1 cellular context compared by ENCODE assay signal in genomic region chr2:74197983-74198460, GRCh38.
TF ChIP-seq lines count a peak whose summit lies in the region.

No MANE protein-coding gene starts in this region.

TF ChIP-seq in GM12878, 131 proteins besides CTCF, POLR2A, EP300 and RAD21:
- 0 out of 2 replicates have a peak, but pooled peaks have one; percentile 5 for TF ChIP-seq NFIC (IDR thresholded peaks at IDR 0.05; ENCODE audit: low read depth, low read length)
- peak; percentile 76; the same call in 1 of the 2 replicates for TF ChIP-seq CREB1 (IDR thresholded peaks at IDR 0.05; ENCODE audit: low read depth)
- TF ChIP-seq HDGF (IDR thresholded peaks at IDR 0.05), result peak; percentile 62; the same call in 1 of the 2 replicates
- no peak for TF ChIP-seq RBBP5 (conservative IDR thresholded peaks at IDR 0.05)
- no peak for TF ChIP-seq MYB (IDR thresholded peaks at IDR 0.05; ENCODE audit: borderline replicate concordance, low read depth, low read length)
- TF ChIP-seq SPI1 (IDR thresholded peaks at IDR 0.05; ENCODE audit: borderline replicate concordance, insufficient read depth, low read depth, low read length), result peak; percentile 11; the same call in 1 of the 2 replicates
- TF ChIP-seq ZBTB40 (IDR thresholded peaks at IDR 0.05; ENCODE audit: borderline replicate concordance), result 0 out of 2 replicates have a peak, but pooled peaks have one; percentile 14
- TF ChIP-seq RFX5 (IDR thresholded peaks at IDR 0.05; ENCODE audit: low read depth, low read length), result peak; percentile 90
- no peak for TF ChIP-seq ZBTB4 (CRISPR knock-in tag; IDR thresholded peaks at IDR 0.05)
- no peak for TF ChIP-seq RB1 (IDR thresholded peaks at IDR 0.05; ENCODE audit: borderline replicate concordance)
- TF ChIP-seq ZNF24 (IDR thresholded peaks at IDR 0.05), result peak; percentile 87
- peak; percentile 20; the same call in 1 of the 2 replicates for TF ChIP-seq NKRF (conservative IDR thresholded peaks at IDR 0.05)
- 0 out of 2 replicates have a peak, but pooled peaks have one; percentile 7 for TF ChIP-seq DPF2 (IDR thresholded peaks at IDR 0.05)
- 0 out of 2 replicates have a peak, but pooled peaks have one; percentile 37 for TF ChIP-seq SMARCA5 (IDR thresholded peaks at IDR 0.05)
